ENCODE assay signal across 8 cellular contexts in the genomic region with DNA sequence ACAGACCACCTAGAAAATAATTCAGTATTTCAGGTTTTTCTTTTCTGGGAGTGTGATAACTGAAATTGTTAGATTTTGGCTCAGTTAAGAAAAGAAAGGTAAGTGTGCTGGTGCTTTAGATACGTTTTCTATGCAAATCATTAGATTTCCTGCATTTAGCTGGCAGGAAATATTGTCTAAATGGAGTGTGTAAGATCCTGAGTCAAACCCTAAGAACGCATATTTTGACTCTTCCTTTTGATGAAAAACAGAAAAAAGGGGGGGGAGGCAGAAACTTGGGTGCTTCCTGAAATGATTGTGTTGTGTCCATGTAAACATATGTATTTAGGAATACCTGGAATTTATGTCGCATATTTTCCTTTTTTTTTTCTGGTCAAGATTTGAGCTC. TPM values are rescaled to one million over a fixed set of nuclear protein-coding genes. Genes with fewer than 3 reads are reported as not detected.
A peak's percentile ranks its signal among the peaks of the same experiment; 100 is the strongest.
DNase-seq lines count a peak whose midpoint lies in the region; ATAC-seq, FAIRE-seq and TF ChIP-seq lines count a peak whose summit lies in the region.

No MANE protein-coding gene starts in this region.

- H3K9ac ChIP-seq in skeletal muscle tissue (ENCODE audit: low read depth in 1 of 3, low read length in 3 of 3) = peak overlapping the region; percentile 54 to 85 (median 74)

- TF ChIP-seq POLR2A in H54 (IDR thresholded peaks at IDR 0.05; ENCODE audit: low read depth, low read length) = no peak

- peaks cover 31 to 36% (median 34%) of the 10 kb centered on the region in 3 donors for H3K4me1 ChIP-seq in skeletal muscle tissue (ENCODE audit: control insufficient read depth in 3 of 3, insufficient read depth in 3 of 3, low read length in 3 of 3)

- FAIRE-seq in H54 (lab: Jason Lieb, UNC) = no peak
- FAIRE-seq in RCC 7860 (lab: Jason Lieb, UNC) = no peak

- peak; percentile 28 for DNase-seq in H54 (ENCODE audit: insufficient read length, low spot score)
- peak; percentile 71 for DNase-seq in fibroblast of villous mesenchyme (ENCODE audit: low read depth)
- DNase-seq in RCC 7860 (ENCODE audit: low spot score) = no peak
- DNase-seq in NCI-H1417 treated with DMSO at 0.1 percent for 48 hours (lab: John Stamatoyannopoulos, UW) = no peak
- no peak for DNase-seq in NCI-H1092 treated with DMSO at 0.1 percent for 48 hours (lab: John Stamatoyannopoulos, UW)

- H3K4me3 ChIP-seq in fibroblast of villous mesenchyme (ENCODE audit: low read depth, low read length) (peak overlapping the region; percentile 99), skeletal muscle tissue (ENCODE audit: low read length in 3 of 3) (peak overlapping the region; percentile 75 to 88 (median 87))

- H3K36me3 ChIP-seq in skeletal muscle tissue (ENCODE audit: control insufficient read depth in 3 of 3, insufficient read depth in 3 of 3, low read length in 3 of 3) = peaks cover 0 to 2% (median 0%) of the 10 kb centered on the region in 3 donors

- no peak for ATAC-seq in GM21360 (IDR thresholded peaks at IDR 0.05; ENCODE audit: unreplicated experiment)

- no peaks in the 10 kb centered on the region for H3K9me3 ChIP-seq in skeletal muscle tissue (ENCODE audit: control insufficient read depth in 3 of 3, low read length in 3 of 3)

- H3K27me3 ChIP-seq in skeletal muscle tissue (ENCODE audit: control insufficient read depth in 3 of 3, insufficient read depth in 3 of 3, low read length in 3 of 3) = no peaks in the 10 kb centered on the region

- TF ChIP-seq CTCF in VCaP (conservative IDR thresholded peaks at IDR 0.05) (no peak), fibroblast of villous mesenchyme (IDR thresholded peaks at IDR 0.05; ENCODE audit: insufficient read depth, low read depth, low read length) (no peak)

- peak overlapping the region; percentile 91; the same call in 1 of the 2 replicates for H3K27ac ChIP-seq in VCaP
- peak overlapping the region; percentile 51 for H3K27ac ChIP-seq in skeletal muscle tissue (ENCODE audit: low read depth, low read length)

RNA-seq across cellular contexts. Expression of a gene that starts 1.2 kb away (rescaled TPM):
- total RNA-seq in fibroblast of villous mesenchyme (15.5 and 16.0 TPM in 2 replicates), skeletal muscle tissue (12.5 TPM)

RNA-seq across cellular contexts. Expression of a gene that starts 29.9 kb away (rescaled TPM):
- total RNA-seq in fibroblast of villous mesenchyme (120 and 222 TPM in 2 replicates), skeletal muscle tissue (89.2 TPM)

RNA-seq across cellular contexts. Expression of a gene that starts 43.0 kb away (rescaled TPM):
- total RNA-seq in fibroblast of villous mesenchyme (11.3 and 13.0 TPM in 2 replicates), skeletal muscle tissue (19.3 TPM)

Comparison
In these comparisons a context has a peak if more than half of its experiments do, and no peak if none do; other contexts are left out.
1. DNase-seq: peak in H54 (single experiment) and fibroblast of villous mesenchyme (single experiment); none in RCC 7860 (single experiment), NCI-H1417 treated with DMSO at 0.1 percent for 48 hours (single experiment) and NCI-H1092 treated with DMSO at 0.1 percent for 48 hours (single experiment).